In the genomic region with DNA sequence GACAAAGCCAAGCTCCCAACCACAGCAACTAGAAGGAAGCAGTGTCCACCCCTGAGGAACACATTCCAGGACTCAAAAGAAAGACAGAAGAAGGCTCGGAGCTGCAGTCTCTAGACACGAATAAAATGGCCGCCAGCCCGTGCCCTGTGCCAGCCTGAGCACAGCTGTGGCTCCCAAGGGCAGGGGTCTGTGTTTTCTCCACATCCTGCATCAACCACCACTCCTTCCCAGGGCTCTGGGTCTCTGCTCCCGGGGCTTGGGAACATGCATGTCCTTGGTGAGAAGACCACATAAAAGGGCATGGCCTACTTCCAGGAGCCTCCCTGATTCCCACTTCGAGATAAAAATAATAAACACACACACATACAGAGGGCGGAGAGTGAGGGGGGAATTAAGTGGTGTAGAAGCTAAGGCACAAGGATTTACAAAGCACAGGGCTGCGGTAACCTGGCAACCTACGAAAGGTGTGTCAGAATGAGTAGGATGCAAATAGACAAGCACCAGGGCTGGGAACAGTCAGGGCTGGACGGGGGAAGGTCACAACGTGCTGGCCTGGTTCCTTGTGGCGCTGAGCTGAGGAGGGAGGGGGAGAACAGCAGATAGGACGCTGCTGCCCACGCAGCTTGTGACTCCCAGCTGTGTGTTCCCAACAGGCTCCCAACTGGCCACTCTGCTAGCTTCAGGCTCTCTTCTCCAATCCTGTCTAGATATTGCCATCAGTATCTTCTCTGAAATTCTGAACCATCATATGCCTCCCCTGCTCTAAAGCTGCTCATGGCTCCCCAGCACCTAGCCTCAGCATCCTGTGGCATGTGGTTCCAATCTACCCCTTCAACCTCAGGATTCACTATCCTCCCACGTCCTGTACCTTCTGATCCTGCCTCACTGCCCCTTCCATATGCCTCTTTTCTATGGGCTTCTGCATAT, we compare ENCODE assay signal across 9 cellular contexts.
DNase-seq lines count a peak whose midpoint lies in the region; ATAC-seq and TF ChIP-seq lines count a peak whose summit lies in the region.
"Had no signal": no experiment of that assay in that cellular context is flagged by ENCODE, and none has a peak within 500 bp of the region (broad histone marks: within the 10 kb centered on the region; RNA-seq: fewer than 3 reads in every experiment).

No MANE protein-coding gene starts in this region.

- H3K27me3 ChIP-seq in CD8-positive, alpha-beta memory T cell (ENCODE audit: insufficient read depth, low read length, poor library complexity, severe bottlenecking): no peaks in the 10 kb centered on the region
- H3K27me3 ChIP-seq in left ventricle myocardium inferior (ENCODE audit: low read depth): no peaks in the 10 kb centered on the region
- H3K27me3 ChIP-seq in prostate gland (replicated peaks; ENCODE audit: insufficient read depth): no peaks in the 10 kb centered on the region

- peaks cover 74% of the 10 kb centered on the region for H3K4me1 ChIP-seq in CD8-positive, alpha-beta memory T cell (ENCODE audit: insufficient read depth, low read length)
- H3K4me1 ChIP-seq in left ventricle myocardium inferior: peaks cover 90% of the 10 kb centered on the region
- H3K4me1 ChIP-seq in prostate gland (replicated peaks): peaks cover 33% of the 10 kb centered on the region

- H3K27me3 Mint-ChIP-seq in CD8-positive, alpha-beta memory T cell: peaks cover 0 to 3% of the 10 kb centered on the region in 2 donors
- no peaks in the 10 kb centered on the region for H3K27me3 Mint-ChIP-seq in activated naive CD8-positive, alpha-beta T cell treated with anti-CD3 and anti-CD28 coated beads for 36 hours

- H3K36me3 Mint-ChIP-seq in CD8-positive, alpha-beta memory T cell: peaks cover 0 to 62% (median 13%) of the 10 kb centered on the region in 3 donors
- peaks cover 34% of the 10 kb centered on the region for H3K36me3 Mint-ChIP-seq in activated naive CD8-positive, alpha-beta T cell treated with anti-CD3 and anti-CD28 coated beads for 36 hours

- TF ChIP-seq CTCF in left ventricle myocardium inferior (IDR thresholded peaks at IDR 0.05; ENCODE audit: borderline replicate concordance) (no peak), prostate gland (IDR thresholded peaks at IDR 0.05) (no peak)

- POLR2A ChIA-PET in CD8-positive, alpha-beta memory T cell (lab: Charles Lee): interaction anchor here (0.5 to 1.0 kb wide), 3 partner anchors 23 to 30 kb away, joined by 3 to 5 read pairs (median 3); no protein-coding TSS in a partner anchor

- H3K27ac ChIP-seq in CD8-positive, alpha-beta memory T cell (ENCODE audit: low read depth, low read length): no peak overlapping the region
- peak overlapping the region; percentile 97 for H3K27ac ChIP-seq in left ventricle myocardium inferior (replicated peaks)
- H3K27ac ChIP-seq in prostate gland: peak overlapping the region; percentile 56 to 68

- DNase-seq in CD8-positive, alpha-beta memory T cell: no peak
- no peak for DNase-seq in activated naive CD8-positive, alpha-beta T cell treated with anti-CD3 and anti-CD28 coated beads for 36 hours
- DNase-seq in left ventricle myocardium inferior (peak; percentile 80), prostate gland (ENCODE audit: low spot score) (peak; percentile 65), NCI-H1105 (lab: John Stamatoyannopoulos, UW) (no peak)
- DNase-seq in effector CD4-positive, alpha-beta T cell: no peak
- DNase-seq in activated CD4-positive, CD25-positive, alpha-beta regulatory T cell treated with anti-CD3 and anti-CD28 coated beads, Interleukin-2, amount 50 U/mL, for 72 hours: no peak
- DNase-seq: NCI-H2081 treated with DMSO at 0.1 percent for 48 hours had no signal

- intact Hi-C loops in left ventricle myocardium inferior (cut with micrococcal nuclease) (no loop called here), prostate gland (cut with DNase I) (no loop called here)

- no peaks in the 10 kb centered on the region for H3K9me3 Mint-ChIP-seq in CD8-positive, alpha-beta memory T cell
- H3K9me3 Mint-ChIP-seq in activated naive CD8-positive, alpha-beta T cell treated with anti-CD3 and anti-CD28 coated beads for 36 hours: peaks cover 3% of the 10 kb centered on the region

- no peak for ATAC-seq in activated CD4-positive, CD25-positive, alpha-beta regulatory T cell treated with anti-CD3 and anti-CD28 coated beads, Interleukin-2, amount 50 U/mL, for 24 hours

- peaks cover 20% of the 10 kb centered on the region for H3K36me3 ChIP-seq in CD8-positive, alpha-beta memory T cell (ENCODE audit: insufficient read depth, low read length)
- H3K36me3 ChIP-seq in left ventricle myocardium inferior (peaks cover 11% of the 10 kb centered on the region), prostate gland (no peaks in the 10 kb centered on the region)

- H3K9me3 ChIP-seq in CD8-positive, alpha-beta memory T cell (ENCODE audit: low read length): no peaks in the 10 kb centered on the region
- H3K9me3 ChIP-seq in left ventricle myocardium inferior (replicated peaks): no peaks in the 10 kb centered on the region
- no peaks in the 10 kb centered on the region for H3K9me3 ChIP-seq in prostate gland

- peak overlapping the region; percentile 12 for H3K4me3 ChIP-seq in CD8-positive, alpha-beta memory T cell (ENCODE audit: low read length)
- H3K4me3 ChIP-seq in left ventricle myocardium inferior: no peak overlapping the region
- no peak overlapping the region for H3K4me3 ChIP-seq in prostate gland

- CTCF ChIA-PET in CD8-positive, alpha-beta memory T cell (lab: Charles Lee): interaction anchor here (0.8 to 28.2 kb wide), 4 partner anchors 9 to 41 kb away, joined by 3 to 435 read pairs (median 4); no protein-coding TSS in a partner anchor

- WGBS in prostate gland: 25% methylated on average over 15 of the region's 15 CpGs

- H3K4me3 Mint-ChIP-seq in CD8-positive, alpha-beta memory T cell: peak overlapping the region in 2 of 7 donors; percentile 4 to 24
- H3K4me3 Mint-ChIP-seq in activated naive CD8-positive, alpha-beta T cell treated with anti-CD3 and anti-CD28 coated beads for 36 hours: no peak overlapping the region

- peak; percentile 45 for TF ChIP-seq POLR2A in prostate gland (IDR thresholded peaks at IDR 0.05)

- H3K27ac Mint-ChIP-seq in CD8-positive, alpha-beta memory T cell: peak overlapping the region; percentile 7 to 90 (median 80)
- H3K27ac Mint-ChIP-seq in activated naive CD8-positive, alpha-beta T cell treated with anti-CD3 and anti-CD28 coated beads for 36 hours: peak overlapping the region; percentile 60

- peaks cover 80 to 99% (median 94%) of the 10 kb centered on the region in 3 donors for H3K4me1 Mint-ChIP-seq in CD8-positive, alpha-beta memory T cell
- peaks cover 62% of the 10 kb centered on the region for H3K4me1 Mint-ChIP-seq in activated naive CD8-positive, alpha-beta T cell treated with anti-CD3 and anti-CD28 coated beads for 36 hours

Comparison
In these comparisons a context has a peak if more than half of its experiments do, and no peak if none do; other contexts are left out.
1. DNase-seq: peak in left ventricle myocardium inferior (single experiment) and prostate gland (single experiment); none in CD8-positive, alpha-beta memory T cell (0 of 5), activated naive CD8-positive, alpha-beta T cell treated with anti-CD3 and anti-CD28 coated beads for 36 hours (single experiment), NCI-H1105 (single experiment), effector CD4-positive, alpha-beta T cell (single experiment) and activated CD4-positive, CD25-positive, alpha-beta regulatory T cell treated with anti-CD3 and anti-CD28 coated beads, Interleukin-2, amount 50 U/mL, for 72 hours (single experiment).